In genomic region chr2:204681412-204681811, GRCh38 we compare ENCODE assay signal across 17 cellular contexts.
A peak's percentile ranks its signal among the peaks of the same experiment; 100 is the strongest.
DNase-seq lines count a peak whose midpoint lies in the region; ATAC-seq, FAIRE-seq and TF ChIP-seq lines count a peak whose summit lies in the region.
"Had no signal": no experiment of that assay in that cellular context is flagged by ENCODE, and none has a peak within 500 bp of the region (broad histone marks: within the 10 kb centered on the region; RNA-seq: fewer than 3 reads in every experiment).

No MANE protein-coding gene starts in this region.

- no peaks in the 10 kb centered on the region for H4K20me1 ChIP-seq in astrocyte (ENCODE audit: insufficient read depth, low read length)

- H3K36me3 ChIP-seq in astrocyte (ENCODE audit: insufficient read depth, low read length), result no peaks in the 10 kb centered on the region
- H3K36me3 ChIP-seq: esophagus squamous epithelium had no signal

- H3K4me1 Mint-ChIP-seq in astrocyte (ENCODE audit: low read depth, unreplicated experiment), result peaks cover 16% of the 10 kb centered on the region
- no peaks in the 10 kb centered on the region for H3K4me1 Mint-ChIP-seq in activated CD4-positive, alpha-beta memory T cell treated with anti-CD3 and anti-CD28 coated beads, Interleukin-2, amount 10 ng/mL, durations not matched to agents 7 days and 5 days
- H3K4me1 Mint-ChIP-seq: activated CD4-positive, alpha-beta T cell treated with anti-CD3 and anti-CD28 coated beads, Interleukin-2, amount 10 ng/mL, durations not matched to agents 24 days and 14 days; CD4-positive, alpha-beta memory T cell had no signal

- H3K27ac ChIP-seq in astrocyte (ENCODE audit: low read depth, low read length), result no peak overlapping the region
- H3K27ac ChIP-seq: tibial artery had no signal

- H3K4me3 Mint-ChIP-seq in astrocyte (ENCODE audit: unreplicated experiment), result no peak overlapping the region
- no peak overlapping the region for H3K4me3 Mint-ChIP-seq in activated CD4-positive, alpha-beta memory T cell treated with anti-CD3 and anti-CD28 coated beads, Interleukin-2, amount 10 ng/mL, durations not matched to agents 7 days and 5 days
- H3K4me3 Mint-ChIP-seq: activated CD4-positive, alpha-beta T cell treated with anti-CD3 and anti-CD28 coated beads, Interleukin-2, amount 10 ng/mL, durations not matched to agents 24 days and 14 days; CD4-positive, alpha-beta memory T cell had no signal

- H3K4me1 ChIP-seq in astrocyte (ENCODE audit: insufficient read depth, low read length), result peaks cover 7% of the 10 kb centered on the region

- H2AFZ ChIP-seq in astrocyte (ENCODE audit: low read depth, low read length), result peak overlapping the region; percentile 3

- peak overlapping the region; percentile 24 for H3K27ac Mint-ChIP-seq in astrocyte (ENCODE audit: unreplicated experiment)
- no peak overlapping the region for H3K27ac Mint-ChIP-seq in activated CD4-positive, alpha-beta memory T cell treated with anti-CD3 and anti-CD28 coated beads, Interleukin-2, amount 10 ng/mL, durations not matched to agents 7 days and 5 days
- H3K27ac Mint-ChIP-seq: activated CD4-positive, alpha-beta T cell treated with anti-CD3 and anti-CD28 coated beads, Interleukin-2, amount 10 ng/mL, durations not matched to agents 24 days and 14 days; CD4-positive, alpha-beta memory T cell had no signal

- FAIRE-seq in astrocyte (lab: Jason Lieb, UNC), result peak; percentile 17

- H3K9me3 Mint-ChIP-seq in astrocyte (ENCODE audit: unreplicated experiment), result no peaks in the 10 kb centered on the region
- no peaks in the 10 kb centered on the region for H3K9me3 Mint-ChIP-seq in activated CD4-positive, alpha-beta memory T cell treated with anti-CD3 and anti-CD28 coated beads, Interleukin-2, amount 10 ng/mL, durations not matched to agents 7 days and 5 days
- H3K9me3 Mint-ChIP-seq: activated CD4-positive, alpha-beta T cell treated with anti-CD3 and anti-CD28 coated beads, Interleukin-2, amount 10 ng/mL, durations not matched to agents 24 days and 14 days; CD4-positive, alpha-beta memory T cell had no signal

- H3K27me3 Mint-ChIP-seq in astrocyte (ENCODE audit: low read depth, unreplicated experiment), result no peaks in the 10 kb centered on the region
- peaks cover 2% of the 10 kb centered on the region for H3K27me3 Mint-ChIP-seq in activated CD4-positive, alpha-beta memory T cell treated with anti-CD3 and anti-CD28 coated beads, Interleukin-2, amount 10 ng/mL, durations not matched to agents 7 days and 5 days

- no peaks in the 10 kb centered on the region for H3K36me3 Mint-ChIP-seq in astrocyte (ENCODE audit: low read depth, unreplicated experiment)
- no peaks in the 10 kb centered on the region for H3K36me3 Mint-ChIP-seq in activated CD4-positive, alpha-beta memory T cell treated with anti-CD3 and anti-CD28 coated beads, Interleukin-2, amount 10 ng/mL, durations not matched to agents 7 days and 5 days (ENCODE audit: low read depth)
- H3K36me3 Mint-ChIP-seq: CD4-positive, alpha-beta memory T cell had no signal

- H3K79me2 ChIP-seq in astrocyte (ENCODE audit: insufficient read depth, low read length), result no peaks in the 10 kb centered on the region

- H3K4me3 ChIP-seq in astrocyte (ENCODE audit: insufficient read depth, low read depth, low read length), result no peak overlapping the region
- H3K4me3 ChIP-seq: esophagus squamous epithelium, tibial artery had no signal

- no peaks in the 10 kb centered on the region for H3K27me3 ChIP-seq in astrocyte (ENCODE audit: insufficient read depth, low read length)
- H3K27me3 ChIP-seq: esophagus squamous epithelium, tibial artery had no signal

- no peak overlapping the region for H3K9ac ChIP-seq in astrocyte (ENCODE audit: low read length)

- POLR2A ChIA-PET in activated CD4-positive, alpha-beta memory T cell treated with anti-CD3 and anti-CD28 coated beads, Interleukin-2, amount 10 ng/mL, durations not matched to agents 7 days and 5 days (lab: Charles Lee), result no interaction called here

- TF ChIP-seq CTCF in astrocyte (IDR thresholded peaks at IDR 0.05; ENCODE audit: insufficient read depth, low read depth, low read length), result no peak

- H3K9me3 ChIP-seq in astrocyte (ENCODE audit: insufficient read depth, low read depth, low read length), result no peaks in the 10 kb centered on the region
- H3K9me3 ChIP-seq: esophagus squamous epithelium, tibial artery had no signal

- H3K4me2 ChIP-seq in astrocyte (ENCODE audit: low read length), result peak overlapping the region; percentile 8

- peak; percentile 34 for DNase-seq in H4 (ENCODE audit: low spot score)
- peak; percentile 25 for DNase-seq in astrocyte (ENCODE audit: low read depth)
- no peak for DNase-seq in left lobe of liver (ENCODE audit: low spot score)
- peak; percentile 46 for DNase-seq in renal cortical epithelial cell (ENCODE audit: low read depth)
- no peak for DNase-seq in hypothalamus (lab: John Stamatoyannopoulos, UW)
- DNase-seq in DMS 273 (lab: John Stamatoyannopoulos, UW; ENCODE audit: unreplicated experiment), result no peak
- no peak for DNase-seq in activated CD4-positive, alpha-beta memory T cell treated with anti-CD3 and anti-CD28 coated beads, Interleukin-2, amount 10 ng/mL, durations not matched to agents 7 days and 5 days
- DNase-seq: activated CD4-positive, alpha-beta T cell treated with anti-CD3 and anti-CD28 coated beads, Interleukin-2, amount 10 ng/mL, durations not matched to agents 24 days and 14 days; CD4-positive, alpha-beta memory T cell; esophagus squamous epithelium; MM.1S; posterior cingulate gyrus; stimulated activated CD4-positive, alpha-beta T cell treated with anti-CD3 and anti-CD28 coated beads, Interleukin-1b, Interleukin-23, amount 100 ng/mL, for 48 hours; T-helper 9 cell; tibial artery had no signal

- ATAC-seq in left lobe of liver (peak; percentile 19), HG02938 (IDR thresholded peaks at IDR 0.05; ENCODE audit: unreplicated experiment) (no peak)
- ATAC-seq: Right ventricle myocardium inferior had no signal

- CTCF ChIA-PET in activated CD4-positive, alpha-beta memory T cell treated with anti-CD3 and anti-CD28 coated beads, Interleukin-2, amount 10 ng/mL, durations not matched to agents 7 days and 5 days (lab: Charles Lee), result no interaction called here

Comparison
In these comparisons a context has a peak if more than half of its experiments do, and no peak if none do; other contexts are left out.
1. DNase-seq: peak in H4 (single experiment), astrocyte (single experiment) and renal cortical epithelial cell (single experiment); none in left lobe of liver (single experiment), hypothalamus (0 of 51), DMS 273 (single experiment) and activated CD4-positive, alpha-beta memory T cell treated with anti-CD3 and anti-CD28 coated beads, Interleukin-2, amount 10 ng/mL, durations not matched to agents 7 days and 5 days (single experiment).